11 cellular contexts compared by ENCODE assay signal in genomic region chr5:38467353-38468040, GRCh38.
DNase-seq lines count a peak whose midpoint lies in the region; ATAC-seq, FAIRE-seq and TF ChIP-seq lines count a peak whose summit lies in the region.
"Had no signal": no experiment of that assay in that cellular context is flagged by ENCODE, and none has a peak within 500 bp of the region (broad histone marks: within the 10 kb centered on the region; RNA-seq: fewer than 3 reads in every experiment).

No MANE protein-coding gene starts in this region.

- peak; percentile 20; the same call in 2 of the 3 replicates for ATAC-seq in HepG2
- ATAC-seq: activated CD8-positive, alpha-beta T cell treated with anti-CD3 and anti-CD28 coated beads for 36 hours had no signal

- peaks cover 3% of the 10 kb centered on the region; the same call in 1 of the 2 replicates for H3F3A ChIP-seq in MM.1S (ENCODE audit: insufficient read depth, low read length)

- no peak overlapping the region; a peak in 1 of 7 replicates for H3K27ac Mint-ChIP-seq in H9
- H3K27ac Mint-ChIP-seq: activated CD8-positive, alpha-beta T cell treated with anti-CD3 and anti-CD28 coated beads for 36 hours had no signal

- H3K9ac ChIP-seq in H9 (ENCODE audit: extremely low read depth, insufficient read length, low read length) (no peak overlapping the region), HepG2 (ENCODE audit: insufficient read depth, low read depth, low read length) (peak overlapping the region; percentile 44; the same call in 1 of the 2 replicates), MM.1S (ENCODE audit: low read length) (no peak overlapping the region)

- no peak overlapping the region for H2BK120ac ChIP-seq in H9 (ENCODE audit: low read depth, low read length, poor library complexity, severe bottlenecking)

- TF ChIP-seq EP300 in HepG2 (IDR thresholded peaks at IDR 0.05; ENCODE audit: low read depth in 2 of 2, low read length in 2 of 2) (no peak), HepG2 (CRISPR knock-in tag; IDR thresholded peaks at IDR 0.05; ENCODE audit: borderline replicate concordance) (no peak)

- intact Hi-C loops in HepG2 (cut with micrococcal nuclease; ENCODE audit: unreplicated experiment) = no loop called here

- DNase-seq in H9 = no peak
- peak; percentile 88 for DNase-seq in dermis blood vessel endothelial cell
- no peak for DNase-seq in HepG2 (ENCODE audit: low spot score)
- DNase-seq in MM.1S = no peak
- DNase-seq in activated CD4-positive, alpha-beta T cell treated with anti-CD3 and anti-CD28 coated beads, Interleukin-2, amount 50 U/mL, for 1 hour = no peak
- no peak for DNase-seq in T-helper 9 cell
- no peak for DNase-seq in KG1 (lab: John Stamatoyannopoulos, UW)
- DNase-seq: activated CD8-positive, alpha-beta T cell treated with anti-CD3 and anti-CD28 coated beads for 36 hours; stimulated activated CD4-positive, alpha-beta T cell treated with anti-CD3 and anti-CD28 coated beads, Interleukin-2, amount 100 ng/mL, for 24 hours had no signal

- no peak for TF ChIP-seq RAD21 in HepG2 (CRISPR knock-in tag; IDR thresholded peaks at IDR 0.05)

- H3K36me3 ChIP-seq in HepG2 (replicated peaks in 1 of 2; ENCODE audit: control insufficient read depth in 1 of 2, insufficient read depth in 2 of 2, low read length in 2 of 2) (no peaks in the 10 kb centered on the region), MM.1S (replicated peaks; ENCODE audit: insufficient read depth, low read length) (no peaks in the 10 kb centered on the region)

- H3K4me3 Mint-ChIP-seq in H9 = no peak overlapping the region
- H3K4me3 Mint-ChIP-seq: activated CD8-positive, alpha-beta T cell treated with anti-CD3 and anti-CD28 coated beads for 36 hours had no signal

- H4K8ac ChIP-seq in H9 (replicated peaks; ENCODE audit: insufficient read length, low read depth, low read length) = no peak overlapping the region

- no peak overlapping the region for H2BK12ac ChIP-seq in H9 (ENCODE audit: insufficient read length, low read depth, low read length)

- peak overlapping the region; percentile 64 for H3K18ac ChIP-seq in H9 (ENCODE audit: insufficient read length, low read depth, low read length)

- no peak overlapping the region for H4K5ac ChIP-seq in H9 (ENCODE audit: insufficient read length, low read depth, low read length)

- H3K27ac ChIP-seq in H9 (ENCODE audit: insufficient read length, low read depth, low read length) = no peak overlapping the region
- no peak overlapping the region for H3K27ac ChIP-seq in HepG2 (ENCODE audit: extremely low read length, insufficient read depth, low read length)
- peak overlapping the region in 18 of 21 experiments; percentile 8 to 89 (median 60) for H3K27ac ChIP-seq in skin epidermis
- H3K27ac ChIP-seq in MM.1S (ENCODE audit: low read length) = no peak overlapping the region
- H3K27ac ChIP-seq: HL-60 had no signal

- no peak for TF ChIP-seq CTCF in H9 (conservative IDR thresholded peaks at IDR 0.05)
- TF ChIP-seq CTCF in HepG2 (CRISPR knock-in tag; IDR thresholded peaks at IDR 0.05) = no peak
- TF ChIP-seq CTCF in MM.1S (IDR thresholded peaks at IDR 0.05; ENCODE audit: low read length) = no peak

- H2BK20ac ChIP-seq in H9 (ENCODE audit: low read depth, low read length, poor library complexity, severe bottlenecking) = no peak overlapping the region

- H3K79me2 ChIP-seq in H9 (ENCODE audit: insufficient read depth, low read length) (no peaks in the 10 kb centered on the region), HepG2 (ENCODE audit: insufficient read depth, low read length) (no peaks in the 10 kb centered on the region), MM.1S (ENCODE audit: low read length) (no peaks in the 10 kb centered on the region)

- H3K4ac ChIP-seq in H9 (ENCODE audit: low read depth, low read length) = no peak overlapping the region

- no peaks in the 10 kb centered on the region for H3K9me3 Mint-ChIP-seq in H9
- H3K9me3 Mint-ChIP-seq: activated CD8-positive, alpha-beta T cell treated with anti-CD3 and anti-CD28 coated beads for 36 hours had no signal

- H3K4me1 ChIP-seq in H9 (ENCODE audit: insufficient read depth, low read length) (no peaks in the 10 kb centered on the region), HepG2 (ENCODE audit: insufficient read depth, low read length) (peaks cover 70% of the 10 kb centered on the region), MM.1S (ENCODE audit: low read length) (peaks cover 30% of the 10 kb centered on the region)

- no peaks in the 10 kb centered on the region; a peak in 1 of 7 replicates for H3K36me3 Mint-ChIP-seq in H9 (ENCODE audit: insufficient read depth in 1 of 3, low read depth in 3 of 3)

- H4K20me1 ChIP-seq in H9 (ENCODE audit: control insufficient read depth, insufficient read depth, insufficient read length) (no peaks in the 10 kb centered on the region), HepG2 (ENCODE audit: insufficient read depth, low read length) (no peaks in the 10 kb centered on the region), MM.1S (ENCODE audit: insufficient read depth, low read length) (no peaks in the 10 kb centered on the region)

- in situ Hi-C loops in HepG2 (cut with HindIII; ENCODE audit: extremely low pct_ligation_motif_present, low pct_unique_long_range_greater_than_20kb) = no loop called here

- H3K23ac ChIP-seq in H9 (ENCODE audit: insufficient read length, low read depth, low read length) = no peak overlapping the region

- CTCF ChIA-PET in HepG2 (lab: Yijun Ruan, JAX; ENCODE audit: low intra/inter-chr PET ratio, low total read pairs) = no interaction called here

- POLR2A ChIA-PET in HepG2 (lab: Yijun Ruan, JAX) = interaction anchor here (1.0 kb wide), 1 partner anchor 21 kb away, joined by 3 read pairs; no protein-coding TSS in a partner anchor

- FAIRE-seq in HepG2 (lab: Jason Lieb, UNC) = no peak

- no peak overlapping the region for H3K56ac ChIP-seq in H9 (ENCODE audit: insufficient read length, low read depth, low read length)

- peaks cover 2% of the 10 kb centered on the region for H3K27me3 Mint-ChIP-seq in H9 (ENCODE audit: low read depth)

- H2BK5ac ChIP-seq in H9 (ENCODE audit: insufficient read length, low read length) = no peak overlapping the region

- no peak overlapping the region for H2BK15ac ChIP-seq in H9 (ENCODE audit: low read depth, low read length)

- H3K23me2 ChIP-seq in H9 (ENCODE audit: insufficient read length, low read depth, low read length, poor library complexity, severe bottlenecking) = no peaks in the 10 kb centered on the region

- no CpG with 5 or more reads among the region's 22 CpGs for WGBS in H9 (ENCODE audit: extremely low coverage, insufficient read length, low lambda C conversion rate)
- whole genome bisulfite sequencing in HepG2 (ENCODE audit: low lambda C conversion rate) = 40% methylated on average over 20 of the region's 22 CpGs

- H3K14ac ChIP-seq in H9 (ENCODE audit: insufficient read depth, low read length) = no peak overlapping the region

- peaks cover 15 to 21% of the 10 kb centered on the region in 2 experiments for H3K4me1 Mint-ChIP-seq in H9

- no peaks in the 10 kb centered on the region for H3K9me2 ChIP-seq in MM.1S (replicated peaks; ENCODE audit: insufficient read depth, low read length)

- H3K27me3 ChIP-seq in H9 (ENCODE audit: insufficient read depth, low read length) = no peaks in the 10 kb centered on the region
- H3K27me3 ChIP-seq in HepG2 (ENCODE audit: control insufficient read depth in 1 of 2, insufficient read depth in 2 of 2, low read length in 2 of 2) = peaks cover 0 to 1% of the 10 kb centered on the region in 2 experiments; a peak in 2 of 5 replicates
- H3K27me3 ChIP-seq in MM.1S (replicated peaks; ENCODE audit: insufficient read depth, low read length) = no peaks in the 10 kb centered on the region; the same call in 1 of the 2 replicates

- no peak overlapping the region for H2AK5ac ChIP-seq in H9 (ENCODE audit: insufficient read length, low read length)

- H4K91ac ChIP-seq in H9 (ENCODE audit: insufficient read length, low read depth, low read length) = no peak overlapping the region

- H3K4me2 ChIP-seq in H9 (ENCODE audit: insufficient read depth, insufficient read length, low read length) = no peak overlapping the region
- H3K4me2 ChIP-seq in HepG2 (ENCODE audit: low read depth, low read length) = peak overlapping the region; percentile 71
- no peak overlapping the region for H3K4me2 ChIP-seq in MM.1S (ENCODE audit: low read depth, low read length)

- no peak overlapping the region for H3T11ph ChIP-seq in H9 (ENCODE audit: low read length)

- H3K4me3 ChIP-seq in HepG2 (replicated peaks in 1 of 3; ENCODE audit: insufficient read depth in 1 of 3, low read depth in 2 of 3, low read length in 3 of 3) = peak overlapping the region; percentile 38 to 54 (median 42)
- no peak overlapping the region for H3K4me3 ChIP-seq in skin epidermis
- H3K4me3 ChIP-seq in MM.1S (ENCODE audit: low read length) = no peak overlapping the region

- H3K9me3 ChIP-seq in H9 (ENCODE audit: control insufficient read depth, low read depth, low read length) (no peaks in the 10 kb centered on the region), HepG2 (ENCODE audit: low read length) (no peaks in the 10 kb centered on the region), MM.1S (replicated peaks; ENCODE audit: insufficient read depth, low read length) (no peaks in the 10 kb centered on the region)

- H2AFZ ChIP-seq in H9 (ENCODE audit: low read length) (no peak overlapping the region), HepG2 (ENCODE audit: low read length) (no peak overlapping the region), MM.1S (ENCODE audit: low read length) (no peak overlapping the region)

- no peak for TF ChIP-seq POLR2A in HepG2 (IDR thresholded peaks at IDR 0.05; ENCODE audit: insufficient read depth in 1 of 2, low read depth in 2 of 2, low read length in 2 of 2)

- H3K79me1 ChIP-seq in H9 (ENCODE audit: insufficient read depth, low read depth, low read length, poor library complexity, severe bottlenecking) = no peaks in the 10 kb centered on the region

- no TSS peak for BruUV-seq in HepG2 (replicated peaks; lab: Mats Ljungman, UMichigan)

TF ChIP-seq in HepG2, 621 proteins besides CTCF, POLR2A, EP300 and RAD21 (continues in another document):
- no peak for TF ChIP-seq ASH2L (IDR thresholded peaks at IDR 0.05; ENCODE audit: insufficient read length, low read depth, low read length)
- no peak for TF ChIP-seq BCL6 (CRISPR knock-in tag; IDR thresholded peaks at IDR 0.05)
- peak; percentile 46 for TF ChIP-seq ZFX (CRISPR knock-in tag; IDR thresholded peaks at IDR 0.05; ENCODE audit: low read depth)
- no peak for TF ChIP-seq HNRNPK (IDR thresholded peaks at IDR 0.05; ENCODE audit: low read depth, low read length, poor library complexity, severe bottlenecking)
- peak; percentile 25; the same call in 1 of the 2 replicates for TF ChIP-seq ZFY (CRISPR knock-in tag; IDR thresholded peaks at IDR 0.05)
- TF ChIP-seq PCBP1 (IDR thresholded peaks at IDR 0.05; ENCODE audit: borderline replicate concordance, low read depth, low read length) = no peak
- TF ChIP-seq HNRNPL (IDR thresholded peaks at IDR 0.05; ENCODE audit: low read depth, low read length) = peak; percentile 75; the same call in 1 of the 2 replicates

Comparison
In these comparisons a context has a peak if more than half of its experiments do, and no peak if none do; other contexts are left out.
1. H3K27ac ChIP-seq: peak in skin epidermis (18 of 21); none in H9 (single experiment), HepG2 (single experiment) and MM.1S (single experiment).
2. H3K4me3 ChIP-seq: peak in HepG2 (3 of 3); none in skin epidermis (0 of 7) and MM.1S (single experiment).